Comparison of ENCODE assay signal across 14 cellular contexts in genomic region chrX:71702853-71703252, GRCh38. TPM values are rescaled to one million over a fixed set of nuclear protein-coding genes. Genes with fewer than 3 reads are reported as not detected.
"Had no signal": no experiment of that assay in that cellular context is flagged by ENCODE, and none has a peak within 500 bp of the region (broad histone marks: within the 10 kb centered on the region; RNA-seq: fewer than 3 reads in every experiment).

No MANE protein-coding gene starts in this region.

RNA-seq across cellular contexts. Expression of gene CXorf49, which starts 15.2 kb away (rescaled TPM):
- total RNA-seq: activated CD8-positive, alpha-beta memory T cell treated with anti-CD3 and anti-CD28 coated beads, Interleukin-2, amount 10 ng/mL, durations not matched to agents 7 days and 5 days; activated naive CD4-positive, alpha-beta T cell treated with anti-CD3 and anti-CD28 coated beads for 36 hours; activated T-helper 2 cell treated with anti-CD3 and anti-CD28 coated beads, Interferon-gamma antibody, Interleukin-2, Interleukin-4, amounts not matched to agents 10 μg/mL and 5 μg/mL and 100 μg/mL, durations not matched to agents 14 hours and 24 hours and 36 hours; ascending aorta; breast epithelium; cerebellum; dermis blood vessel endothelial cell; fibroblast of lung; frontal cortex; liver; occipital lobe; posterior vena cava; subcutaneous adipose tissue; uterus had no signal
